In genomic region chr17:51165680-51166197, GRCh38 we compare ENCODE assay signal across 8 cellular contexts. TPM values are rescaled to one million over a fixed set of nuclear protein-coding genes. Genes with fewer than 3 reads are reported as not detected.
DNase-seq lines count a peak whose midpoint lies in the region; ATAC-seq lines count a peak whose summit lies in the region.

No MANE protein-coding gene starts in this region.

- H3K27ac ChIP-seq in temporal lobe (ENCODE audit: low read depth, low read length) = peak overlapping the region; percentile 95

- DNase-seq in D341Med (ENCODE audit: low spot score) (peak; percentile 92), NCI-H524 (lab: John Stamatoyannopoulos, UW) (peak; percentile 89 to 91), brain pericyte (ENCODE audit: low read depth, low spot score) (peak; percentile 58), left lobe of liver (ENCODE audit: low spot score) (no peak), occipital lobe (lab: John Stamatoyannopoulos, UW) (no peak)

- peak; percentile 36 for ATAC-seq in GM21528 (IDR thresholded peaks at IDR 0.05; ENCODE audit: low FRiP score, unreplicated experiment)
- peak; percentile 36 for ATAC-seq in left lobe of liver
- ATAC-seq in GM18520 (IDR thresholded peaks at IDR 0.05; ENCODE audit: unreplicated experiment) = no peak

RNA-seq across cellular contexts. Expression of gene NME2, which starts 0.5 kb away (rescaled TPM):
- 178 TPM for total RNA-seq in left lobe of liver
- 125 TPM for total RNA-seq in temporal lobe
- total RNA-seq in occipital lobe = 160 TPM

RNA-seq across cellular contexts. Expression of gene NME1, which starts 12.4 kb away (rescaled TPM):
- total RNA-seq in left lobe of liver (51.9 TPM), temporal lobe (37.6 TPM), occipital lobe (62.2 TPM)

RNA-seq across cellular contexts. Expression of gene SPAG9, which starts 45.1 kb away (rescaled TPM):
- total RNA-seq in left lobe of liver = 36.5 TPM
- 213 TPM for total RNA-seq in temporal lobe
- total RNA-seq in occipital lobe = 307 TPM

Comparison
In these comparisons a context has a peak if more than half of its experiments do, and no peak if none do; other contexts are left out.
1. DNase-seq: peak in D341Med (single experiment), NCI-H524 (2 of 2) and brain pericyte (single experiment); none in left lobe of liver (single experiment) and occipital lobe (single experiment).